Comparison of ENCODE assay signal across 18 cellular contexts in genomic region chr17:59498421-59499307, GRCh38.
DNase-seq lines count a peak whose midpoint lies in the region; ATAC-seq, FAIRE-seq and TF ChIP-seq lines count a peak whose summit lies in the region.
"Had no signal": no experiment of that assay in that cellular context is flagged by ENCODE, and none has a peak within 500 bp of the region (broad histone marks: within the 10 kb centered on the region; RNA-seq: fewer than 3 reads in every experiment).

No MANE protein-coding gene starts in this region.

- no peak overlapping the region for H3K27ac Mint-ChIP-seq in endodermal cell
- H3K27ac Mint-ChIP-seq: activated CD4-positive, alpha-beta memory T cell treated with anti-CD3 and anti-CD28 coated beads for 36 hours; stimulated activated naive CD8-positive, alpha-beta T cell treated with anti-CD3 and anti-CD28 coated beads, Interleukin-15, Interleukin-2, amounts not matched to agents 100 ng/mL and 50 ng/mL, for 24 hours had no signal

- H3K9ac ChIP-seq in HepG2 (ENCODE audit: insufficient read depth, low read depth, low read length) = no peak overlapping the region
- no peak overlapping the region for H3K9ac ChIP-seq in endodermal cell (ENCODE audit: extremely low read depth, low read length, poor library complexity, severe bottlenecking)

- CTCF ChIA-PET in HepG2 (lab: Yijun Ruan, JAX; ENCODE audit: low intra/inter-chr PET ratio, low total read pairs) = no interaction called here

- POLR2A ChIA-PET in HepG2 (lab: Yijun Ruan, JAX) = no interaction called here

- TF ChIP-seq CTCF in HepG2 (CRISPR knock-in tag; IDR thresholded peaks at IDR 0.05) (no peak), right lobe of liver (IDR thresholded peaks at IDR 0.05) (no peak), gastroesophageal sphincter (IDR thresholded peaks at IDR 0.05) (no peak), endodermal cell (conservative IDR thresholded peaks at IDR 0.05) (no peak)

- no peak for FAIRE-seq in HepG2 (lab: Jason Lieb, UNC)
- peak; percentile 69 for FAIRE-seq in urothelium cell line (lab: Jason Lieb, UNC)

- H3K4me2 ChIP-seq in HepG2 (ENCODE audit: low read depth, low read length) = peak overlapping the region; percentile 18; the same call in 1 of the 2 replicates
- H3K4me2 ChIP-seq: PC-9 had no signal

- H3K36me3 Mint-ChIP-seq in endodermal cell (ENCODE audit: low read depth) = peaks cover 2% of the 10 kb centered on the region
- H3K36me3 Mint-ChIP-seq: activated CD4-positive, alpha-beta memory T cell treated with anti-CD3 and anti-CD28 coated beads for 36 hours had no signal

- peak; percentile 33 for DNase-seq in HepG2 (ENCODE audit: low spot score)
- no peak for DNase-seq in right lobe of liver
- DNase-seq in amniotic epithelial cell (ENCODE audit: low read depth) = peak; percentile 37
- DNase-seq in urothelium cell line (ENCODE audit: low spot score) = no peak
- DNase-seq in UCSD-AML1 (lab: John Stamatoyannopoulos, UW; ENCODE audit: unreplicated experiment) = no peak
- no peak for DNase-seq in NCI-H1930 (lab: John Stamatoyannopoulos, UW)
- DNase-seq in endodermal cell = no peak
- DNase-seq: activated CD4-positive, alpha-beta memory T cell treated with anti-CD3 and anti-CD28 coated beads for 36 hours; Caco-2; HCEC 1CT; hippocampal formation; left colon; NCI-H345; PC-9; stimulated activated CD4-positive, alpha-beta T cell treated with anti-CD3 and anti-CD28 coated beads, Interleukin-12 subunit alpha, Interleukin-12 subunit beta, amount 100 ng/mL, for 4 hours; uterus had no signal

- H3K36me3 ChIP-seq in HepG2 (replicated peaks in 1 of 2; ENCODE audit: control insufficient read depth in 1 of 2, insufficient read depth in 2 of 2, low read length in 2 of 2) = no peaks in the 10 kb centered on the region
- no peaks in the 10 kb centered on the region for H3K36me3 ChIP-seq in right lobe of liver
- H3K36me3 ChIP-seq in gastroesophageal sphincter = no peaks in the 10 kb centered on the region
- no peaks in the 10 kb centered on the region for H3K36me3 ChIP-seq in endodermal cell (ENCODE audit: control insufficient read depth, insufficient read depth, low read length)
- H3K36me3 ChIP-seq: uterus had no signal

- H3K9me3 ChIP-seq in HepG2 (ENCODE audit: low read length) = no peaks in the 10 kb centered on the region
- no peaks in the 10 kb centered on the region for H3K9me3 ChIP-seq in right lobe of liver
- H3K9me3 ChIP-seq in gastroesophageal sphincter = no peaks in the 10 kb centered on the region
- H3K9me3 ChIP-seq in endodermal cell (ENCODE audit: control insufficient read depth, low read length) = no peaks in the 10 kb centered on the region
- H3K9me3 ChIP-seq: uterus had no signal

- in situ Hi-C loops in HepG2 (cut with HindIII; ENCODE audit: extremely low pct_ligation_motif_present, low pct_unique_long_range_greater_than_20kb) = no loop called here

- H3K79me2 ChIP-seq in HepG2 (ENCODE audit: insufficient read depth, low read length) = no peaks in the 10 kb centered on the region

- H3K4me3 ChIP-seq in HepG2 (replicated peaks in 1 of 3; ENCODE audit: insufficient read depth in 1 of 3, low read depth in 2 of 3, low read length in 3 of 3) = no peak overlapping the region
- no peak overlapping the region for H3K4me3 ChIP-seq in right lobe of liver
- H3K4me3 ChIP-seq in gastroesophageal sphincter = peak overlapping the region; percentile 34 to 42
- H3K4me3 ChIP-seq in endodermal cell (ENCODE audit: low read length) = no peak overlapping the region
- H3K4me3 ChIP-seq: PC-9, uterus had no signal

- ATAC-seq in HepG2 = peak; percentile 29; the same call in 2 of the 3 replicates
- no peak for ATAC-seq in right lobe of liver
- ATAC-seq in gastroesophageal sphincter = peak; percentile 84
- ATAC-seq: left colon had no signal

- no peak overlapping the region for H3K4me3 Mint-ChIP-seq in endodermal cell
- H3K4me3 Mint-ChIP-seq: activated CD4-positive, alpha-beta memory T cell treated with anti-CD3 and anti-CD28 coated beads for 36 hours; stimulated activated naive CD8-positive, alpha-beta T cell treated with anti-CD3 and anti-CD28 coated beads, Interleukin-15, Interleukin-2, amounts not matched to agents 100 ng/mL and 50 ng/mL, for 24 hours had no signal

- H2AFZ ChIP-seq in HepG2 (ENCODE audit: low read length) = peak overlapping the region; percentile 60
- H2AFZ ChIP-seq: PC-9 had no signal

- TF ChIP-seq RAD21 in HepG2 (CRISPR knock-in tag; IDR thresholded peaks at IDR 0.05) = no peak

- TF ChIP-seq EP300 in HepG2 (IDR thresholded peaks at IDR 0.05; ENCODE audit: low read depth in 2 of 2, low read length in 2 of 2) = no peak
- no peak for TF ChIP-seq EP300 in HepG2 (CRISPR knock-in tag; IDR thresholded peaks at IDR 0.05; ENCODE audit: borderline replicate concordance)
- no peak for TF ChIP-seq EP300 in gastroesophageal sphincter (IDR thresholded peaks at IDR 0.05)

- peaks cover 29% of the 10 kb centered on the region for H3K9me3 Mint-ChIP-seq in endodermal cell
- H3K9me3 Mint-ChIP-seq: activated CD4-positive, alpha-beta memory T cell treated with anti-CD3 and anti-CD28 coated beads for 36 hours; stimulated activated naive CD8-positive, alpha-beta T cell treated with anti-CD3 and anti-CD28 coated beads, Interleukin-15, Interleukin-2, amounts not matched to agents 100 ng/mL and 50 ng/mL, for 24 hours had no signal

- BruUV-seq in HepG2 (replicated peaks; lab: Mats Ljungman, UMichigan) = no TSS peak

- no peaks in the 10 kb centered on the region for H4K20me1 ChIP-seq in HepG2 (ENCODE audit: insufficient read depth, low read length)

- 25% methylated on average over 5 of the region's 5 CpGs for WGBS in HepG2 (ENCODE audit: low lambda C conversion rate)
- 81% methylated on average over 5 of the region's 5 CpGs for WGBS in right lobe of liver (ENCODE audit: insufficient coverage, low coverage, low lambda C conversion rate, missing lambda C conversion rate)
- WGBS in gastroesophageal sphincter (ENCODE audit: low coverage in 1 of 2), 2 donors = 8 to 21% methylated on average over 4 to 5 of the region's 5 CpGs
- WGBS in endodermal cell (ENCODE audit: insufficient coverage in 1 of 2, insufficient read length in 1 of 2), 2 experiments = 88 to 93% methylated on average over 3 to 4 of the region's 5 CpGs

- TF ChIP-seq POLR2A in HepG2 (IDR thresholded peaks at IDR 0.05; ENCODE audit: insufficient read depth in 1 of 2, low read depth in 2 of 2, low read length in 2 of 2) (no peak), right lobe of liver (IDR thresholded peaks at IDR 0.05) (no peak), gastroesophageal sphincter (IDR thresholded peaks at IDR 0.05) (no peak)

- no peaks in the 10 kb centered on the region for H3K4me1 Mint-ChIP-seq in endodermal cell

- peaks cover 10% of the 10 kb centered on the region for H3K27me3 Mint-ChIP-seq in endodermal cell (ENCODE audit: insufficient read depth)
- H3K27me3 Mint-ChIP-seq: activated CD4-positive, alpha-beta memory T cell treated with anti-CD3 and anti-CD28 coated beads for 36 hours had no signal

- peaks cover 50% of the 10 kb centered on the region for H3K4me1 ChIP-seq in HepG2 (ENCODE audit: insufficient read depth, low read length)
- H3K4me1 ChIP-seq in right lobe of liver = no peaks in the 10 kb centered on the region
- peaks cover 0 to 22% (median 6%) of the 10 kb centered on the region in 3 donors for H3K4me1 ChIP-seq in gastroesophageal sphincter
- no peaks in the 10 kb centered on the region for H3K4me1 ChIP-seq in endodermal cell (ENCODE audit: control insufficient read depth, insufficient read depth, low read length)
- H3K4me1 ChIP-seq: Caco-2, uterus had no signal

- H3K27me3 ChIP-seq in HepG2 (ENCODE audit: control insufficient read depth in 1 of 2, insufficient read depth in 2 of 2, low read length in 2 of 2) (peaks cover 4 to 8% of the 10 kb centered on the region in 2 experiments; a peak in 4 of 5 replicates), right lobe of liver (no peaks in the 10 kb centered on the region), gastroesophageal sphincter (no peaks in the 10 kb centered on the region), endodermal cell (ENCODE audit: control insufficient read depth, insufficient read depth, low read length, poor library complexity, severe bottlenecking) (no peaks in the 10 kb centered on the region)
- H3K27me3 ChIP-seq: uterus had no signal

- intact Hi-C loops in HepG2 (cut with micrococcal nuclease; ENCODE audit: unreplicated experiment) (no loop called here), right lobe of liver (cut with DNase I) (no loop called here)

- H3K27ac ChIP-seq in HepG2 (ENCODE audit: extremely low read length, insufficient read depth, low read length) (no peak overlapping the region), right lobe of liver (no peak overlapping the region), gastroesophageal sphincter (peak overlapping the region; percentile 77 to 93 (median 84)), endodermal cell (ENCODE audit: low read depth, low read length) (no peak overlapping the region)
- H3K27ac ChIP-seq: PC-9 had no signal

TF ChIP-seq in HepG2, 621 proteins besides CTCF, POLR2A, EP300 and RAD21 (continues in another document):
- no peak for TF ChIP-seq ZBTB39 (CRISPR knock-in tag; IDR thresholded peaks at IDR 0.05)
- no peak for TF ChIP-seq RORA (CRISPR knock-in tag; IDR thresholded peaks at IDR 0.05)
- TF ChIP-seq SNAI1 (CRISPR knock-in tag; IDR thresholded peaks at IDR 0.05; ENCODE audit: borderline replicate concordance) = no peak
- TF ChIP-seq ZFP37 (CRISPR knock-in tag; IDR thresholded peaks at IDR 0.05; ENCODE audit: borderline replicate concordance) = no peak
- no peak for TF ChIP-seq ZBTB42 (CRISPR knock-in tag; IDR thresholded peaks at IDR 0.05)
- no peak for TF ChIP-seq ZNF720 (CRISPR knock-in tag; IDR thresholded peaks at IDR 0.05)
- no peak for TF ChIP-seq HDAC6 (IDR thresholded peaks at IDR 0.05; ENCODE audit: low read depth, low read length)

Comparison
In these comparisons a context has a peak if more than half of its experiments do, and no peak if none do; other contexts are left out.
1. ATAC-seq: peak in HepG2 (single experiment) and gastroesophageal sphincter (single experiment); none in right lobe of liver (0 of 4).
2. DNase-seq: peak in HepG2 (single experiment) and amniotic epithelial cell (single experiment); none in right lobe of liver (0 of 3), urothelium cell line (single experiment), UCSD-AML1 (single experiment), NCI-H1930 (0 of 2) and endodermal cell (single experiment).
3. H3K27ac ChIP-seq: peak in gastroesophageal sphincter (4 of 4); none in HepG2 (single experiment), right lobe of liver (0 of 3) and endodermal cell (single experiment).
4. H3K4me3 ChIP-seq: peak in gastroesophageal sphincter (2 of 2); none in HepG2 (0 of 3), right lobe of liver (0 of 3) and endodermal cell (single experiment).